Comparison of ENCODE assay signal across 1 cellular context in genomic region chr10:85668522-85668921, GRCh38.
TF ChIP-seq lines count a peak whose summit lies in the region.

No MANE protein-coding gene starts in this region.

TF ChIP-seq in H1, 55 proteins besides CTCF, POLR2A, EP300 and RAD21 (continued from another document):
- TF ChIP-seq RBBP5 (IDR thresholded peaks at IDR 0.05; ENCODE audit: borderline replicate concordance, low read depth, low read length) (no peak), BRCA1 (IDR thresholded peaks at IDR 0.05; ENCODE audit: low read depth, low read length) (no peak), SIRT6 (IDR thresholded peaks at IDR 0.05; ENCODE audit: low read length) (no peak), TAF1 (IDR thresholded peaks at IDR 0.05; ENCODE audit: low read depth, low read length) (no peak), RXRA (IDR thresholded peaks at IDR 0.05; ENCODE audit: insufficient read depth, low read depth, low read length) (no peak), SIX5 (IDR thresholded peaks at IDR 0.05; ENCODE audit: low read depth, low read length) (no peak), TCF12 (IDR thresholded peaks at IDR 0.05; ENCODE audit: low read depth, low read length) (no peak), SP2 (IDR thresholded peaks at IDR 0.05; ENCODE audit: low read length) (no peak), JUN (IDR thresholded peaks at IDR 0.05; ENCODE audit: low read depth, low read length) (no peak), HDAC6 (IDR thresholded peaks at IDR 0.05; ENCODE audit: low read depth, low read length) (no peak), KDM1A (IDR thresholded peaks at IDR 0.05; ENCODE audit: borderline replicate concordance, low read length) (no peak), EGR1 (IDR thresholded peaks at IDR 0.05; ENCODE audit: borderline replicate concordance, low read depth, low read length) (no peak), E2F6 (IDR thresholded peaks at IDR 0.05) (no peak), SUZ12 (IDR thresholded peaks at IDR 0.05; ENCODE audit: low read length) (no peak), HDAC2 (IDR thresholded peaks at IDR 0.05; ENCODE audit: borderline replicate concordance in 1 of 2, low read depth in 2 of 2, low read length in 2 of 2) (no peak), CTBP2 (IDR thresholded peaks at IDR 0.05; ENCODE audit: borderline replicate concordance, insufficient read depth, insufficient read length, low read length) (no peak)
- TF ChIP-seq, protein P1, sequence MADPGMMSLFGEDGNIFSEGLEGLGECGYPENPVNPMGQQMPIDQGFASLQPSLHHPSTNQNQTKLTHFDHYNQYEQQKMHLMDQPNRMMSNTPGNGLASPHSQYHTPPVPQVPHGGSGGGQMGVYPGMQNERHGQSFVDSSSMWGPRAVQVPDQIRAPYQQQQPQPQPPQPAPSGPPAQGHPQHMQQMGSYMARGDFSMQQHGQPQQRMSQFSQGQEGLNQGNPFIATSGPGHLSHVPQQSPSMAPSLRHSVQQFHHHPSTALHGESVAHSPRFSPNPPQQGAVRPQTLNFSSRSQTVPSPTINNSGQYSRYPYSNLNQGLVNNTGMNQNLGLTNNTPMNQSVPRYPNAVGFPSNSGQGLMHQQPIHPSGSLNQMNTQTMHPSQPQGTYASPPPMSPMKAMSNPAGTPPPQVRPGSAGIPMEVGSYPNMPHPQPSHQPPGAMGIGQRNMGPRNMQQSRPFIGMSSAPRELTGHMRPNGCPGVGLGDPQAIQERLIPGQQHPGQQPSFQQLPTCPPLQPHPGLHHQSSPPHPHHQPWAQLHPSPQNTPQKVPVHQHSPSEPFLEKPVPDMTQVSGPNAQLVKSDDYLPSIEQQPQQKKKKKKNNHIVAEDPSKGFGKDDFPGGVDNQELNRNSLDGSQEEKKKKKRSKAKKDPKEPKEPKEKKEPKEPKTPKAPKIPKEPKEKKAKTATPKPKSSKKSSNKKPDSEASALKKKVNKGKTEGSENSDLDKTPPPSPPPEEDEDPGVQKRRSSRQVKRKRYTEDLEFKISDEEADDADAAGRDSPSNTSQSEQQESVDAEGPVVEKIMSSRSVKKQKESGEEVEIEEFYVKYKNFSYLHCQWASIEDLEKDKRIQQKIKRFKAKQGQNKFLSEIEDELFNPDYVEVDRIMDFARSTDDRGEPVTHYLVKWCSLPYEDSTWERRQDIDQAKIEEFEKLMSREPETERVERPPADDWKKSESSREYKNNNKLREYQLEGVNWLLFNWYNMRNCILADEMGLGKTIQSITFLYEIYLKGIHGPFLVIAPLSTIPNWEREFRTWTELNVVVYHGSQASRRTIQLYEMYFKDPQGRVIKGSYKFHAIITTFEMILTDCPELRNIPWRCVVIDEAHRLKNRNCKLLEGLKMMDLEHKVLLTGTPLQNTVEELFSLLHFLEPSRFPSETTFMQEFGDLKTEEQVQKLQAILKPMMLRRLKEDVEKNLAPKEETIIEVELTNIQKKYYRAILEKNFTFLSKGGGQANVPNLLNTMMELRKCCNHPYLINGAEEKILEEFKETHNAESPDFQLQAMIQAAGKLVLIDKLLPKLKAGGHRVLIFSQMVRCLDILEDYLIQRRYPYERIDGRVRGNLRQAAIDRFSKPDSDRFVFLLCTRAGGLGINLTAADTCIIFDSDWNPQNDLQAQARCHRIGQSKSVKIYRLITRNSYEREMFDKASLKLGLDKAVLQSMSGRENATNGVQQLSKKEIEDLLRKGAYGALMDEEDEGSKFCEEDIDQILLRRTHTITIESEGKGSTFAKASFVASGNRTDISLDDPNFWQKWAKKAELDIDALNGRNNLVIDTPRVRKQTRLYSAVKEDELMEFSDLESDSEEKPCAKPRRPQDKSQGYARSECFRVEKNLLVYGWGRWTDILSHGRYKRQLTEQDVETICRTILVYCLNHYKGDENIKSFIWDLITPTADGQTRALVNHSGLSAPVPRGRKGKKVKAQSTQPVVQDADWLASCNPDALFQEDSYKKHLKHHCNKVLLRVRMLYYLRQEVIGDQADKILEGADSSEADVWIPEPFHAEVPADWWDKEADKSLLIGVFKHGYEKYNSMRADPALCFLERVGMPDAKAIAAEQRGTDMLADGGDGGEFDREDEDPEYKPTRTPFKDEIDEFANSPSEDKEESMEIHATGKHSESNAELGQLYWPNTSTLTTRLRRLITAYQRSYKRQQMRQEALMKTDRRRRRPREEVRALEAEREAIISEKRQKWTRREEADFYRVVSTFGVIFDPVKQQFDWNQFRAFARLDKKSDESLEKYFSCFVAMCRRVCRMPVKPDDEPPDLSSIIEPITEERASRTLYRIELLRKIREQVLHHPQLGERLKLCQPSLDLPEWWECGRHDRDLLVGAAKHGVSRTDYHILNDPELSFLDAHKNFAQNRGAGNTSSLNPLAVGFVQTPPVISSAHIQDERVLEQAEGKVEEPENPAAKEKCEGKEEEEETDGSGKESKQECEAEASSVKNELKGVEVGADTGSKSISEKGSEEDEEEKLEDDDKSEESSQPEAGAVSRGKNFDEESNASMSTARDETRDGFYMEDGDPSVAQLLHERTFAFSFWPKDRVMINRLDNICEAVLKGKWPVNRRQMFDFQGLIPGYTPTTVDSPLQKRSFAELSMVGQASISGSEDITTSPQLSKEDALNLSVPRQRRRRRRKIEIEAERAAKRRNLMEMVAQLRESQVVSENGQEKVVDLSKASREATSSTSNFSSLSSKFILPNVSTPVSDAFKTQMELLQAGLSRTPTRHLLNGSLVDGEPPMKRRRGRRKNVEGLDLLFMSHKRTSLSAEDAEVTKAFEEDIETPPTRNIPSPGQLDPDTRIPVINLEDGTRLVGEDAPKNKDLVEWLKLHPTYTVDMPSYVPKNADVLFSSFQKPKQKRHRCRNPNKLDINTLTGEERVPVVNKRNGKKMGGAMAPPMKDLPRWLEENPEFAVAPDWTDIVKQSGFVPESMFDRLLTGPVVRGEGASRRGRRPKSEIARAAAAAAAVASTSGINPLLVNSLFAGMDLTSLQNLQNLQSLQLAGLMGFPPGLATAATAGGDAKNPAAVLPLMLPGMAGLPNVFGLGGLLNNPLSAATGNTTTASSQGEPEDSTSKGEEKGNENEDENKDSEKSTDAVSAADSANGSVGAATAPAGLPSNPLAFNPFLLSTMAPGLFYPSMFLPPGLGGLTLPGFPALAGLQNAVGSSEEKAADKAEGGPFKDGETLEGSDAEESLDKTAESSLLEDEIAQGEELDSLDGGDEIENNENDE (IDR thresholded peaks at IDR 0.05; ENCODE audit: insufficient replicate concordance, low read length): no peak
- TF ChIP-seq, protein P2, sequence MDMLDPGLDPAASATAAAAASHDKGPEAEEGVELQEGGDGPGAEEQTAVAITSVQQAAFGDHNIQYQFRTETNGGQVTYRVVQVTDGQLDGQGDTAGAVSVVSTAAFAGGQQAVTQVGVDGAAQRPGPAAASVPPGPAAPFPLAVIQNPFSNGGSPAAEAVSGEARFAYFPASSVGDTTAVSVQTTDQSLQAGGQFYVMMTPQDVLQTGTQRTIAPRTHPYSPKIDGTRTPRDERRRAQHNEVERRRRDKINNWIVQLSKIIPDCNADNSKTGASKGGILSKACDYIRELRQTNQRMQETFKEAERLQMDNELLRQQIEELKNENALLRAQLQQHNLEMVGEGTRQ (IDR thresholded peaks at IDR 0.05; ENCODE audit: low read length): no peak
